ENCODE assay signal across 14 cellular contexts in genomic region chr10:132992433-132993215, GRCh38. TPM values are rescaled to one million over a fixed set of nuclear protein-coding genes. Genes with fewer than 3 reads are reported as not detected.
DNase-seq lines count a peak whose midpoint lies in the region; ATAC-seq and TF ChIP-seq lines count a peak whose summit lies in the region.
"Had no signal": no experiment of that assay in that cellular context is flagged by ENCODE, and none has a peak within 500 bp of the region (broad histone marks: within the 10 kb centered on the region; RNA-seq: fewer than 3 reads in every experiment).

No MANE protein-coding gene starts in this region.

- DNase-seq in heart left ventricle (peak in 3 of 5 donors; percentile 12 to 58 (median 17)), right atrium auricular region (ENCODE audit: low spot score) (no peak), left ventricle myocardium inferior (peak; percentile 14), lower lobe of right lung (peak; percentile 41), aorta (peak in 1 of 2 donors; percentile 43), hippocampal formation (lab: John Stamatoyannopoulos, UW) (no peak)
- DNase-seq: 8988T; AML-193; CD4-positive, CD25-positive, alpha-beta regulatory T cell; GOT3 had no signal

- no peak for TF ChIP-seq POLR2A in heart left ventricle (IDR thresholded peaks at IDR 0.05)

- no peak for ATAC-seq in heart left ventricle
- no peak for ATAC-seq in lower lobe of right lung
- peak; percentile 12 for ATAC-seq in aorta (ENCODE audit: low FRiP score)
- no peak for ATAC-seq in GM19035 (IDR thresholded peaks at IDR 0.05; ENCODE audit: unreplicated experiment)
- ATAC-seq: GM12878 had no signal

- H3K27me3 ChIP-seq in heart left ventricle (peaks cover 0 to 23% (median 0%) of the 10 kb centered on the region in 9 donors), right atrium auricular region (no peaks in the 10 kb centered on the region), left ventricle myocardium inferior (ENCODE audit: low read depth) (peaks cover 60% of the 10 kb centered on the region), lower lobe of right lung (ENCODE audit: low read depth) (peaks cover 29% of the 10 kb centered on the region), aorta (ENCODE audit: control insufficient read depth in 1 of 2, insufficient read depth in 2 of 2, low read length in 1 of 2) (no peaks in the 10 kb centered on the region)
- H3K27me3 ChIP-seq: BLaER1 had no signal

- 84 to 93% (median 85%) methylated on average over 18 to 36 of the region's 36 CpGs for WGBS in heart left ventricle, 4 donors
- 91 to 92% methylated on average over 32 to 36 of the region's 36 CpGs for WGBS in aorta, 2 donors

- H3K9me3 ChIP-seq in heart left ventricle = no peaks in the 10 kb centered on the region
- H3K9me3 ChIP-seq in right atrium auricular region = no peaks in the 10 kb centered on the region
- H3K9me3 ChIP-seq in left ventricle myocardium inferior (replicated peaks) = no peaks in the 10 kb centered on the region
- H3K9me3 ChIP-seq in lower lobe of right lung = no peaks in the 10 kb centered on the region
- no peaks in the 10 kb centered on the region for H3K9me3 ChIP-seq in aorta (ENCODE audit: control insufficient read depth, low read length)
- H3K9me3 ChIP-seq: BLaER1, HAP-1 had no signal

- intact Hi-C loops in heart left ventricle (cut with DNase I) = no loop called here
- intact Hi-C loops in left ventricle myocardium inferior (cut with micrococcal nuclease) = no loop called here
- intact Hi-C loops in lower lobe of right lung (cut with DNase I) = no loop called here
- intact Hi-C loops in aorta (cut with DNase I) = no loop called here

- no peak for TF ChIP-seq CTCF in heart left ventricle (IDR thresholded peaks at IDR 0.05)
- TF ChIP-seq CTCF in right atrium auricular region (IDR thresholded peaks at IDR 0.05) = no peak
- TF ChIP-seq CTCF in left ventricle myocardium inferior (IDR thresholded peaks at IDR 0.05; ENCODE audit: borderline replicate concordance) = no peak
- TF ChIP-seq CTCF in lower lobe of right lung (IDR thresholded peaks at IDR 0.05) = no peak

- H3K4me3 ChIP-seq in heart left ventricle (no peak overlapping the region), right atrium auricular region (no peak overlapping the region), left ventricle myocardium inferior (no peak overlapping the region), lower lobe of right lung (no peak overlapping the region), aorta (ENCODE audit: low read length in 2 of 2) (no peak overlapping the region)
- H3K4me3 ChIP-seq: BLaER1, GM12878, HAP-1 had no signal

- H3K27ac ChIP-seq in heart left ventricle (no peak overlapping the region), right atrium auricular region (no peak overlapping the region), left ventricle myocardium inferior (replicated peaks) (no peak overlapping the region), lower lobe of right lung (no peak overlapping the region), aorta (ENCODE audit: low read depth in 1 of 2, low read length in 2 of 2) (no peak overlapping the region)
- H3K27ac ChIP-seq: BLaER1 had no signal

- H3K4me1 ChIP-seq in heart left ventricle (peaks cover 0 to 5% (median 0%) of the 10 kb centered on the region in 12 donors), right atrium auricular region (no peaks in the 10 kb centered on the region), left ventricle myocardium inferior (no peaks in the 10 kb centered on the region), lower lobe of right lung (no peaks in the 10 kb centered on the region), aorta (ENCODE audit: control insufficient read depth in 1 of 2, insufficient read depth in 2 of 2, low read length in 2 of 2) (no peaks in the 10 kb centered on the region)
- H3K4me1 ChIP-seq: HAP-1 had no signal

- H3K36me3 ChIP-seq in heart left ventricle (no peaks in the 10 kb centered on the region), right atrium auricular region (no peaks in the 10 kb centered on the region), left ventricle myocardium inferior (no peaks in the 10 kb centered on the region), lower lobe of right lung (no peaks in the 10 kb centered on the region), aorta (ENCODE audit: control insufficient read depth in 1 of 2, insufficient read depth in 2 of 2, low read length in 1 of 2) (no peaks in the 10 kb centered on the region)
- H3K36me3 ChIP-seq: BLaER1, HAP-1 had no signal

RNA-seq across cellular contexts. Expression of gene CFAP46, which starts 50.3 kb away (rescaled TPM):
- total RNA-seq in heart left ventricle = 1 to 10 TPM in 5 of 9 donors, under 1 TPM in 4; 0.61 to 1.8 (median 1.1) TPM
- under 1 TPM; 0.62 to 0.65 TPM for polyA plus RNA-seq in heart left ventricle
- total RNA-seq in right atrium auricular region = 1 to 10 TPM in 1 of 2 donors, under 1 TPM in 1; 0.35 to 1.5 TPM
- total RNA-seq in left ventricle myocardium inferior = 0.99 TPM
- total RNA-seq in lower lobe of right lung = 9.0 TPM
- total RNA-seq in aorta = under 1 TPM in 1 of 2 donors, not detected in 1; 0.42 TPM
- polyA plus RNA-seq in aorta = not detected
- total RNA-seq: CD4-positive, CD25-positive, alpha-beta regulatory T cell; GM12878 had no signal
- polyA plus RNA-seq: CD4-positive, CD25-positive, alpha-beta regulatory T cell had no signal

Comparison
In these comparisons a context has a peak if more than half of its experiments do, and no peak if none do; other contexts are left out.
1. DNase-seq: peak in heart left ventricle (3 of 5), left ventricle myocardium inferior (single experiment) and lower lobe of right lung (single experiment); none in right atrium auricular region (single experiment) and hippocampal formation (0 of 2).